In the genomic region with DNA sequence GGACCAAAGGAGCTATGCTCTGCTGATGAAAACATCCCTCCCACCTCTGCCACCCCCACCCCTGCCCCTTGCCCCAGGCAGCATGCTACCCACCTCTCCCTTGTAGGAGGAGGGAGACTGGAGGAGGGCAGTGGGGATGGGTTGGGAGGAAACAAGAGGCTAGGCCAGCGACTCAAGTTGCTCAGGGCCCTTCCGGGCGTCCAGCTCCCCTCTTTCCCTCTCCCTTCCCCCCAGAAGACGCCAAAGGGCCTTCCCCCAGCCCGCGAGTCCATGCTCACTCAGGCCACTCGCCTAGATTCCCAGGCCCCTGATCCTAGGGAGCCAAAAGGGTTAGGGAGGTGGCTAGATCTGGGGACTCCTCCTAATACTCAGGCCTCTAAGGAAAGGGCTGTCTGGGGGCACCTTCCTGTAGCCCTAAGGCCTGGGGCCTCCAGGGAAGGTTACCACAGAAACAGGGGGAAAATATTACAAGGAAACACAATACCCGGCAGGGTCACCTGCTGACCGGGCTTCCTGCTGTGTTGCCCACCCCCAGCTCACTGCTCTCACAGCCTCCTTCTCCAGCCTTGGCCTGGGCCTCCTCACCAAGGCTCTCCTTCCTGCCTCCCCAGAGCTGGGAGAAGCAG, we compare ENCODE assay signal across 8 cellular contexts. TPM values are rescaled to one million over a fixed set of nuclear protein-coding genes. Genes with fewer than 3 reads are reported as not detected.
A peak's percentile ranks its signal among the peaks of the same experiment; 100 is the strongest.
DNase-seq lines count a peak whose midpoint lies in the region; ATAC-seq and TF ChIP-seq lines count a peak whose summit lies in the region.
"Had no signal": no experiment of that assay in that cellular context is flagged by ENCODE, and none has a peak within 500 bp of the region (broad histone marks: within the 10 kb centered on the region; RNA-seq: fewer than 3 reads in every experiment).

No MANE protein-coding gene starts in this region.

- H3K9ac ChIP-seq in stomach smooth muscle (ENCODE audit: low read length in 2 of 2) = peak overlapping the region; percentile 72 to 91

- H3K4me1 ChIP-seq in ascending aorta (peaks cover 37 to 63% of the 10 kb centered on the region in 2 donors), stomach smooth muscle (ENCODE audit: control insufficient read depth, insufficient read depth, low read length) (peaks cover 85% of the 10 kb centered on the region)

- H3K9me3 ChIP-seq in KOPT-K1 (ENCODE audit: insufficient read depth, low read length, poor library complexity, severe bottlenecking) = no peaks in the 10 kb centered on the region
- no peaks in the 10 kb centered on the region for H3K9me3 ChIP-seq in ascending aorta
- H3K9me3 ChIP-seq in stomach smooth muscle (ENCODE audit: control insufficient read depth in 2 of 2, low read length in 2 of 2) = no peaks in the 10 kb centered on the region

- H3K36me3 ChIP-seq in KOPT-K1 (ENCODE audit: insufficient read depth, low read length) = peaks cover 19% of the 10 kb centered on the region; the same call in 1 of the 2 replicates
- H3K36me3 ChIP-seq in ascending aorta = peaks cover 0 to 8% of the 10 kb centered on the region in 2 donors
- no peaks in the 10 kb centered on the region for H3K36me3 ChIP-seq in stomach smooth muscle (ENCODE audit: control insufficient read depth in 2 of 2, insufficient read depth in 2 of 2, low read length in 2 of 2)

- TF ChIP-seq CTCF in ascending aorta (IDR thresholded peaks at IDR 0.05) = no peak

- H3K27ac ChIP-seq in KOPT-K1 (ENCODE audit: low read depth, low read length, poor library complexity, severe bottlenecking) (peak overlapping the region; percentile 93), ascending aorta (peak overlapping the region; percentile 97), stomach smooth muscle (ENCODE audit: low read length) (peak overlapping the region; percentile 88)

- intact Hi-C loops in ascending aorta (cut with DNase I) = loop anchor here (10.0 kb wide), 1 partner anchor 732 kb away; no protein-coding TSS in a partner anchor

- ATAC-seq in GM19467 (IDR thresholded peaks at IDR 0.05; ENCODE audit: unreplicated experiment) = no peak
- ATAC-seq in HG03565 (IDR thresholded peaks at IDR 0.05; ENCODE audit: unreplicated experiment) = no peak

- peak overlapping the region; percentile 88 to 89 for H3K4me3 ChIP-seq in ascending aorta
- H3K4me3 ChIP-seq in stomach smooth muscle (ENCODE audit: low read length in 2 of 2) = peak overlapping the region; percentile 1 to 84

- H3K27me3 ChIP-seq in ascending aorta (no peaks in the 10 kb centered on the region), stomach smooth muscle (ENCODE audit: control insufficient read depth in 1 of 2, insufficient read depth in 2 of 2, low read length in 2 of 2) (no peaks in the 10 kb centered on the region)

- DNase-seq in ascending aorta (ENCODE audit: low spot score in 2 of 2) = no peak
- peak; percentile 83 for DNase-seq in left kidney (ENCODE audit: low read depth, low spot score)
- no peak for DNase-seq in activated effector memory CD4-positive, alpha-beta T cell treated with anti-CD3 and anti-CD28 coated beads, Interleukin-2, amount 50 U/mL, for 16 hours
- DNase-seq: stimulated activated CD4-positive, alpha-beta T cell treated with anti-CD3 and anti-CD28 coated beads, Interleukin-12 subunit alpha, Interleukin-12 subunit beta, amount 100 ng/mL, for 4 hours had no signal

RNA-seq across cellular contexts. Expression of a gene that starts 2.9 kb away (rescaled TPM):
- 202 TPM for total RNA-seq in ascending aorta

RNA-seq across cellular contexts. Expression of a gene that starts 43.7 kb away (rescaled TPM):
- 144 TPM for total RNA-seq in ascending aorta

RNA-seq across cellular contexts. Expression of a gene that starts 58.1 kb away (rescaled TPM):
- 165 TPM for total RNA-seq in ascending aorta
